Comparison of ENCODE assay signal across 11 cellular contexts in the genomic region with DNA sequence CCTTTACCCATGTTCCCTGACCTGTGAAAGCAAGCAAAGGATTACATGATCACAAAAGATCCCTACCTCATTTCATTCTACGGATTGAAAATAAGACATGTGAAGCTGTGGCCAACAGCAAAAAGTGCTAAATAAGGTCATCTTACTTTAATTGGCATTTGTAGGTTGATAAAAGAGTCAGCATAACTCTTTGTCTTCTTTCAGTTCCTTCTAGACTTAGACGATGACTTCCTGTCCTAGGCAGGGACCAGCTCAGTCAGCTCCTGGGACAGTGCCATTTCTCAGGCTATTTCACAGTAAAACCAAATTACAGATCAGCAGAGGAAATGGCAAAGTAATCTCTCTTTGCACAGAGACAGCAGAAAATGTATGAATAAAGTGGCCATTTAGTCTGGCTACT.
A peak's percentile ranks its signal among the peaks of the same experiment; 100 is the strongest.
DNase-seq lines count a peak whose midpoint lies in the region; ATAC-seq, FAIRE-seq and TF ChIP-seq lines count a peak whose summit lies in the region.
"Had no signal": no experiment of that assay in that cellular context is flagged by ENCODE, and none has a peak within 500 bp of the region (broad histone marks: within the 10 kb centered on the region; RNA-seq: fewer than 3 reads in every experiment).

No MANE protein-coding gene starts in this region.

- no peaks in the 10 kb centered on the region for H3K27me3 Mint-ChIP-seq in activated T-cell treated with anti-CD3 and anti-CD28 coated beads, Interleukin-2, amount 50 U/mL, for 24 hours
- H3K27me3 Mint-ChIP-seq in glutamatergic neuron (ENCODE audit: unreplicated experiment) = no peaks in the 10 kb centered on the region
- H3K27me3 Mint-ChIP-seq: activated naive CD8-positive, alpha-beta T cell treated with anti-CD3 and anti-CD28 coated beads, Interleukin-2, amount 50 U/mL, for 24 hours had no signal

- no peak overlapping the region for H3K23ac ChIP-seq in mesendoderm (ENCODE audit: low read length)

- H3K36me3 ChIP-seq in mesendoderm (ENCODE audit: control insufficient read depth, insufficient read depth, low read length) = no peaks in the 10 kb centered on the region

- H3K79me1 ChIP-seq in mesendoderm (ENCODE audit: low read length) = no peaks in the 10 kb centered on the region

- no peaks in the 10 kb centered on the region for H3K4me1 Mint-ChIP-seq in activated T-cell treated with anti-CD3 and anti-CD28 coated beads, Interleukin-2, amount 50 U/mL, for 24 hours (ENCODE audit: low read depth)
- H3K4me1 Mint-ChIP-seq in glutamatergic neuron (ENCODE audit: low read depth, unreplicated experiment) = no peaks in the 10 kb centered on the region
- H3K4me1 Mint-ChIP-seq: activated naive CD8-positive, alpha-beta T cell treated with anti-CD3 and anti-CD28 coated beads, Interleukin-2, amount 50 U/mL, for 24 hours had no signal

- H3K27ac ChIP-seq in mesendoderm (ENCODE audit: low read depth, low read length) = no peak overlapping the region

- no peak overlapping the region for H3K18ac ChIP-seq in mesendoderm (ENCODE audit: low read length)

- DNase-seq in GM10248 (ENCODE audit: extremely low spot score) = peak; percentile 8
- peak; percentile 46 for DNase-seq in left cardiac atrium
- no peak for DNase-seq in HTR-8/SVneo (ENCODE audit: insufficient read length, low spot score)
- no peak for DNase-seq in mesendoderm
- DNase-seq in activated T-cell treated with anti-CD3 and anti-CD28 coated beads, Interleukin-2, amount 50 U/mL, for 24 hours = no peak
- DNase-seq in glutamatergic neuron = no peak
- DNase-seq: activated naive CD8-positive, alpha-beta T cell treated with anti-CD3 and anti-CD28 coated beads, Interleukin-2, amount 50 U/mL, for 24 hours; DND-41; NCI-H2171 had no signal

- no peaks in the 10 kb centered on the region for H3K4me1 ChIP-seq in mesendoderm (ENCODE audit: control insufficient read depth, low read depth, low read length)

- no peaks in the 10 kb centered on the region for H3K79me2 ChIP-seq in mesendoderm (ENCODE audit: control insufficient read depth, insufficient read depth, low read length)

- no peak overlapping the region for H3K4me3 Mint-ChIP-seq in activated T-cell treated with anti-CD3 and anti-CD28 coated beads, Interleukin-2, amount 50 U/mL, for 24 hours
- H3K4me3 Mint-ChIP-seq in glutamatergic neuron (ENCODE audit: unreplicated experiment) = no peak overlapping the region
- H3K4me3 Mint-ChIP-seq: activated naive CD8-positive, alpha-beta T cell treated with anti-CD3 and anti-CD28 coated beads, Interleukin-2, amount 50 U/mL, for 24 hours had no signal

- no peak overlapping the region for H3K27ac Mint-ChIP-seq in activated T-cell treated with anti-CD3 and anti-CD28 coated beads, Interleukin-2, amount 50 U/mL, for 24 hours
- H3K27ac Mint-ChIP-seq in glutamatergic neuron (ENCODE audit: unreplicated experiment) = no peak overlapping the region
- H3K27ac Mint-ChIP-seq: activated naive CD8-positive, alpha-beta T cell treated with anti-CD3 and anti-CD28 coated beads, Interleukin-2, amount 50 U/mL, for 24 hours had no signal

- H3K56ac ChIP-seq in mesendoderm (ENCODE audit: low read length) = no peak overlapping the region

- no peaks in the 10 kb centered on the region for H3K9me3 Mint-ChIP-seq in activated T-cell treated with anti-CD3 and anti-CD28 coated beads, Interleukin-2, amount 50 U/mL, for 24 hours
- no peaks in the 10 kb centered on the region for H3K9me3 Mint-ChIP-seq in glutamatergic neuron (ENCODE audit: unreplicated experiment)
- H3K9me3 Mint-ChIP-seq: activated naive CD8-positive, alpha-beta T cell treated with anti-CD3 and anti-CD28 coated beads, Interleukin-2, amount 50 U/mL, for 24 hours had no signal

- no peak overlapping the region for H4K8ac ChIP-seq in mesendoderm (ENCODE audit: low read depth, low read length)

- H2BK120ac ChIP-seq in mesendoderm (ENCODE audit: low read depth, low read length) = no peak overlapping the region

- H2BK5ac ChIP-seq in mesendoderm (ENCODE audit: low read length) = no peak overlapping the region

- no peaks in the 10 kb centered on the region for H3K36me3 Mint-ChIP-seq in activated T-cell treated with anti-CD3 and anti-CD28 coated beads, Interleukin-2, amount 50 U/mL, for 24 hours (ENCODE audit: low read depth)
- no peaks in the 10 kb centered on the region for H3K36me3 Mint-ChIP-seq in glutamatergic neuron (ENCODE audit: unreplicated experiment)

- no peak overlapping the region for H3K4me2 ChIP-seq in mesendoderm (ENCODE audit: low read length)

- H2BK15ac ChIP-seq in mesendoderm (replicated peaks; ENCODE audit: low read depth) = no peak overlapping the region

- POLR2A ChIA-PET in GM10248 (lab: Yijun Ruan, JAX) = no interaction called here

- no peak overlapping the region for H3K4me3 ChIP-seq in mesendoderm (ENCODE audit: low read length)

- H3K9ac ChIP-seq in mesendoderm (ENCODE audit: low read length) = no peak overlapping the region

- intact Hi-C loops in left cardiac atrium (cut with DNase I) = no loop called here

- CTCF ChIA-PET in GM10248 (lab: Yijun Ruan, JAX) = interaction anchor here (2.6 kb wide), 1 partner anchor 11 kb away, joined by 10 read pairs; no protein-coding TSS in a partner anchor

- no peaks in the 10 kb centered on the region for H3K27me3 ChIP-seq in mesendoderm (ENCODE audit: insufficient read depth, low read length, poor library complexity)

- FAIRE-seq in HTR-8/SVneo (lab: Jason Lieb, UNC) = no peak

- H3K4ac ChIP-seq in mesendoderm (ENCODE audit: low read depth, low read length) = no peak overlapping the region

- TF ChIP-seq CTCF in GM10248 (IDR thresholded peaks at IDR 0.05; ENCODE audit: control extremely low read depth, extremely low read depth, low read depth, missing control alignments) (no peak), glutamatergic neuron (IDR thresholded peaks at IDR 0.05; ENCODE audit: partially characterized antibody, unreplicated experiment) (no peak)

- no peak overlapping the region for H4K5ac ChIP-seq in mesendoderm (ENCODE audit: low read length)

- ATAC-seq in GM21717 (IDR thresholded peaks at IDR 0.05; ENCODE audit: unreplicated experiment) = peak; percentile 98
- peak; percentile 98 for ATAC-seq in HG03575 (IDR thresholded peaks at IDR 0.05; ENCODE audit: extremely low read depth, insufficient number of reproducible peaks, low FRiP score, unreplicated experiment)
- ATAC-seq in left cardiac atrium = peak in 1 of 2 donors; percentile 65
- ATAC-seq: activated naive CD8-positive, alpha-beta T cell treated with anti-CD3 and anti-CD28 coated beads, Interleukin-2, amount 50 U/mL, for 24 hours had no signal

- no CpG with 5 or more reads among the region's 2 CpGs for WGBS in mesendoderm (ENCODE audit: extremely low coverage, insufficient coverage, low lambda C conversion rate)

- no peak overlapping the region for H2AK5ac ChIP-seq in mesendoderm (ENCODE audit: low read length)

Comparison
In these comparisons a context has a peak if more than half of its experiments do, and no peak if none do; other contexts are left out.
1. DNase-seq: peak in GM10248 (single experiment) and left cardiac atrium (single experiment); none in HTR-8/SVneo (single experiment), mesendoderm (single experiment), activated T-cell treated with anti-CD3 and anti-CD28 coated beads, Interleukin-2, amount 50 U/mL, for 24 hours (single experiment) and glutamatergic neuron (single experiment).